12 cellular contexts compared by ENCODE assay signal in the genomic region with DNA sequence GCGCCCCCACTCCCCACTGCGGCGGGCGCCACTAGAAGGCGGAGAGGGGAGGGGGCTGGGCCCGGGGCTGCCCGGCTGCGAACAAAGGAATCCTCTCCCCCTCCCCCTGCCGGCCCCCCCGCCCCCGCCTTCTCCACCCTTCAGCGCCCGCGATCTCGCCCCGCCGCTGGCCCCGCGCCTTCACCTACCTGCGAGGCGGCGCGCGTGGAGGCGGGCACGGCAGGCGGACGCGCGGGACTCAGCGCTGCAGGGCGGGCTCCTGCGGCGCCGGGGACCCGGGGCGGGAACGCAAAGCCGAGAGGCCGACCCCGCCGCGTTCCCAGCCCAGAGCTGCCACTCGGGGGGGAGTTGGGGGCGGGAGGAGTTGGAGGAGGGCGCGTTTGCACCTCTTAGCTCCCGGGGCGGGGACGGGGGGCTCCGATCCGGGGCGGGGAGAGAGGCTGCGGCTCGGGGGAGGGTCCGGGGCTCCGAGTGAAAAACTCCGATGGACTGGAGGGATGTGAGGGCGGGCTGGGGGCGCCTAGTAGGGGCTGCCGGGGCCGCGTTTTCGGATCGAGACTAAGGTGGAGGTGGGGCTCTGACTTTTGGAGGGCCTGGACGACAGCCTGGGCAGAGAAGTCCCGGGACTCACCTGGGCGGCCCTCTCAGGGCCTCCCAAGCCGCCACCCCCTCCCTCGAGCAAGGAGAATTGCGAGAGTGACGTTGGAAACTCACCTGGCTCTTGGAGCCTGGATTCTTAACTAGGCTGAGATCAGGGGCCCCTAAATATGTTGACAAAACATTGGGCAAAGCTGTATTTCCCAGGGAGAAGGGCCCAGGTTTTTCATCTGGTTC. TPM values are rescaled to one million over a fixed set of nuclear protein-coding genes. Genes with fewer than 3 reads are reported as not detected.
DNase-seq lines count a peak whose midpoint lies in the region; ATAC-seq, FAIRE-seq and TF ChIP-seq lines count a peak whose summit lies in the region.
"Had no signal": no experiment of that assay in that cellular context is flagged by ENCODE, and none has a peak within 500 bp of the region (broad histone marks: within the 10 kb centered on the region; RNA-seq: fewer than 3 reads in every experiment).

A gene (minus strand): TSS at position 332 of the 834 bp plus-strand sequence. CDS start 2,112 bp downstream, outside the sequence.

- H3K36me3 ChIP-seq in ovary = no peaks in the 10 kb centered on the region

- H3K4me1 ChIP-seq in ovary (ENCODE audit: insufficient read depth) = no peaks in the 10 kb centered on the region

- no peak for TF ChIP-seq POLR2A in ovary (IDR thresholded peaks at IDR 0.05)

- no peak for TF ChIP-seq EP300 in ovary (IDR thresholded peaks at IDR 0.05)

- H3K27ac Mint-ChIP-seq in progenitor cell of endocrine pancreas = peak within 1 kb of the TSS; percentile 97

- no peaks in the 10 kb centered on the region for H3K9me3 Mint-ChIP-seq in progenitor cell of endocrine pancreas (ENCODE audit: low read depth)

- TF ChIP-seq CTCF in progenitor cell of endocrine pancreas (IDR thresholded peaks at IDR 0.05; ENCODE audit: unreplicated experiment) = no peak
- TF ChIP-seq CTCF in ovary (IDR thresholded peaks at IDR 0.05) = no peak

- FAIRE-seq in frontal cortex (lab: Jason Lieb, UNC) = no peak
- FAIRE-seq: A204.1, small intestine had no signal

- H3K36me3 Mint-ChIP-seq in progenitor cell of endocrine pancreas (ENCODE audit: insufficient read depth) = no peaks in the 10 kb centered on the region

- peaks cover 3% of the 10 kb centered on the region for H3K27me3 Mint-ChIP-seq in progenitor cell of endocrine pancreas

- 5 to 14% (median 12%) methylated on average over 16 to 69 of the region's 72 CpGs for WGBS in ovary, 3 donors

- H3K4me3 Mint-ChIP-seq in progenitor cell of endocrine pancreas (ENCODE audit: low read depth) = peak within 1 kb of the TSS; percentile 82

- peak; percentile 14 for DNase-seq in NCI-H1436 (lab: John Stamatoyannopoulos, UW)
- no peak for DNase-seq in NCI-H1436 treated with DMSO at 0.1 percent for 48 hours (lab: John Stamatoyannopoulos, UW)
- DNase-seq in NCI-H1105 (lab: John Stamatoyannopoulos, UW) = peak; percentile 43
- DNase-seq in frontal cortex (ENCODE audit: low spot score in 2 of 2) = peak; percentile 26 to 62
- DNase-seq in progenitor cell of endocrine pancreas (ENCODE audit: low spot score, unreplicated experiment) = peak; percentile 60
- no peak for DNase-seq in ovary
- no peak for DNase-seq in NCI-H446 (lab: John Stamatoyannopoulos, UW)
- DNase-seq: foreskin melanocyte had no signal

- no peaks in the 10 kb centered on the region for H3K27me3 ChIP-seq in ovary

- peaks cover 23% of the 10 kb centered on the region for H3K4me1 Mint-ChIP-seq in progenitor cell of endocrine pancreas (ENCODE audit: low read depth)

- H3K4me3 ChIP-seq in ovary = no peak within 1 kb of the TSS

- H3K9me3 ChIP-seq in ovary = no peaks in the 10 kb centered on the region

- no peak within 1 kb of the TSS for H3K27ac ChIP-seq in ovary
- H3K27ac ChIP-seq: KMS-11 had no signal

- ATAC-seq in HG03025 (IDR thresholded peaks at IDR 0.05; ENCODE audit: low FRiP score, unreplicated experiment) = no peak

- intact Hi-C loops in ovary (cut with DNase I) = loop anchor here in 1 of 4 donors (10.0 kb wide), 1 partner anchor 105 kb away; no protein-coding TSS in a partner anchor

RNA-seq across cellular contexts. Expression of the gene that starts here (rescaled TPM):
- 28.1 TPM for total RNA-seq in frontal cortex
- 121 and 122 TPM in 2 replicates for total RNA-seq in progenitor cell of endocrine pancreas
- total RNA-seq in ovary = under 1 TPM in 6 of 7 donors, not detected in 1; 0.08 to 0.74 (median 0.28) TPM
- polyA plus RNA-seq in ovary = under 1 TPM in 1 of 2 donors, not detected in 1; 0.21 TPM

Comparison
In these comparisons a context has a peak if more than half of its experiments do, and no peak if none do; other contexts are left out.
1. RNA of the gene that starts here (total RNA-seq): 121 to 122 TPM in progenitor cell of endocrine pancreas and 28.1 TPM in frontal cortex (single experiment); 0.08 to 0.74 TPM in ovary; every median in the first group is over 10 times any median in the second.
2. DNase-seq: peak in NCI-H1436 (single experiment), NCI-H1105 (single experiment), frontal cortex (2 of 2) and progenitor cell of endocrine pancreas (single experiment); none in NCI-H1436 treated with DMSO at 0.1 percent for 48 hours (single experiment), ovary (0 of 5) and NCI-H446 (0 of 2).